1 cellular context compared by ENCODE assay signal in genomic region chr1:2427976-2428375, GRCh38.
TF ChIP-seq lines count a peak whose summit lies in the region.

No MANE protein-coding gene starts in this region.

TF ChIP-seq in K562, 482 proteins besides CTCF, POLR2A, EP300 and RAD21:
- TF ChIP-seq RBM17 (IDR thresholded peaks at IDR 0.05; ENCODE audit: borderline replicate concordance, low read depth, low read length) (no peak), PRDM10 (IDR thresholded peaks at IDR 0.05; ENCODE audit: partially characterized antibody) (peak; percentile 33)
